8 cellular contexts compared by ENCODE assay signal in the genomic region with DNA sequence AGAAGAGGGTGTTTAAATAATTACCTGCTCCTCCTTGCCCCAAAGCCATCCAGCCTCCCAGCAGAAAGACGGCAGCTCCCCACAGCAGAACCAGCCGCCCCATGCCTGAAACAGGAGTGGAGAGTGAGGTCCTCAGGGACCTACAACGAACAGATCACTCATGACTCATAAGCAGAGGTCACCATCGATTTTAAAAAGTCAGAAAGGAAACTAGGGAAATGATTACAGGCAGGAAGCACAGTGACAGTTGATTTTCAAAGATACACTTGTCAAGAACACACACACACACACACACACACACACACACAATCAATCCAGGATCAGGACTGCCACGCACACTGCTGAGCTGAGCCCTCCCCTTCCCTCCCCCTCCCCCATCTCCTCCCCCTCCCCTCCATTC. TPM values are rescaled to one million over a fixed set of nuclear protein-coding genes. Genes with fewer than 3 reads are reported as not detected.
DNase-seq lines count a peak whose midpoint lies in the region; ATAC-seq, FAIRE-seq and TF ChIP-seq lines count a peak whose summit lies in the region.

A gene with protein sequence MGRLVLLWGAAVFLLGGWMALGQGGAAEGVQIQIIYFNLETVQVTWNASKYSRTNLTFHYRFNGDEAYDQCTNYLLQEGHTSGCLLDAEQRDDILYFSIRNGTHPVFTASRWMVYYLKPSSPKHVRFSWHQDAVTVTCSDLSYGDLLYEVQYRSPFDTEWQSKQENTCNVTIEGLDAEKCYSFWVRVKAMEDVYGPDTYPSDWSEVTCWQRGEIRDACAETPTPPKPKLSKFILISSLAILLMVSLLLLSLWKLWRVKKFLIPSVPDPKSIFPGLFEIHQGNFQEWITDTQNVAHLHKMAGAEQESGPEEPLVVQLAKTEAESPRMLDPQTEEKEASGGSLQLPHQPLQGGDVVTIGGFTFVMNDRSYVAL (minus strand): TSS at position 118 of the 400 bp plus-strand sequence. CDS start 15 bp downstream, at position 103.

- H3K27ac ChIP-seq in PC-3 (ENCODE audit: low read length) = no peak within 1 kb of the TSS
- H3K27ac ChIP-seq in mesenchymal stem cell (ENCODE audit: low read length, poor library complexity, severe bottlenecking) = no peak within 1 kb of the TSS

- H3K9ac ChIP-seq in PC-3 (ENCODE audit: low read length) = no peak within 1 kb of the TSS
- no peak within 1 kb of the TSS for H3K9ac ChIP-seq in mesenchymal stem cell (ENCODE audit: low read length)

- H3K4me2 ChIP-seq in PC-3 (ENCODE audit: low read length) (no peak within 1 kb of the TSS), mesenchymal stem cell (ENCODE audit: low read length, poor library complexity, severe bottlenecking) (no peak within 1 kb of the TSS)

- H4K8ac ChIP-seq in mesenchymal stem cell (ENCODE audit: low read length) = no peak within 1 kb of the TSS

- no peak within 1 kb of the TSS for H2AFZ ChIP-seq in PC-3 (ENCODE audit: low read length)
- H2AFZ ChIP-seq in mesenchymal stem cell (ENCODE audit: low read depth, low read length) = no peak within 1 kb of the TSS

- no peak for TF ChIP-seq POLR2A in GM12892 (IDR thresholded peaks at IDR 0.05; ENCODE audit: low read depth, low read length)

- no peak within 1 kb of the TSS for H2BK120ac ChIP-seq in mesenchymal stem cell (ENCODE audit: low read depth, low read length)

- 0% methylated on average over 2 of the region's 5 CpGs for WGBS in mesenchymal stem cell

- no peaks in the 10 kb centered on the region for H3K79me1 ChIP-seq in mesenchymal stem cell (replicated peaks; ENCODE audit: low read length, poor library complexity, severe bottlenecking)

- CTCF ChIA-PET in PC-3 (lab: Charles Lee) (no interaction called here), WTC11 (lab: Charles Lee) (no interaction called here)

- no peaks in the 10 kb centered on the region for H3K9me2 ChIP-seq in PC-3 (replicated peaks; ENCODE audit: low read length)

- H3K27me3 ChIP-seq in PC-3 (ENCODE audit: low read length) (no peaks in the 10 kb centered on the region), mesenchymal stem cell (ENCODE audit: control insufficient read depth in 1 of 2, insufficient read depth in 1 of 2, low read length in 2 of 2) (peaks cover 0 to 4% of the 10 kb centered on the region in 2 experiments)

- no peaks in the 10 kb centered on the region for H3K27me3 Mint-ChIP-seq in WTC11 (ENCODE audit: low read depth)

- H2AK5ac ChIP-seq in mesenchymal stem cell (ENCODE audit: low read length, severe bottlenecking) = no peak within 1 kb of the TSS

- no peaks in the 10 kb centered on the region for H3K79me2 ChIP-seq in PC-3 (ENCODE audit: low read length)

- H3K4me1 ChIP-seq in PC-3 (ENCODE audit: insufficient read depth, low read length) (peaks cover 8% of the 10 kb centered on the region), mesenchymal stem cell (ENCODE audit: control insufficient read depth, insufficient read depth, low read depth, low read length) (peaks cover 2% of the 10 kb centered on the region)

- no peak within 1 kb of the TSS for H3K23ac ChIP-seq in mesenchymal stem cell (ENCODE audit: low read length in 2 of 2)

- H3K4me3 ChIP-seq in PC-3 (ENCODE audit: low read length) (no peak within 1 kb of the TSS), mesenchymal stem cell (ENCODE audit: insufficient read depth in 1 of 2, low read depth in 1 of 2, low read length in 2 of 2) (no peak within 1 kb of the TSS)

- H2BK15ac ChIP-seq in mesenchymal stem cell (ENCODE audit: low read depth, poor library complexity, severe bottlenecking) = no peak within 1 kb of the TSS

- no peak within 1 kb of the TSS for H3K27ac Mint-ChIP-seq in WTC11

- H3K36me3 ChIP-seq in PC-3 (ENCODE audit: low read depth, low read length) (no peaks in the 10 kb centered on the region), mesenchymal stem cell (ENCODE audit: control insufficient read depth in 1 of 2, insufficient read depth in 2 of 2, low read depth in 1 of 2, low read length in 2 of 2) (no peaks in the 10 kb centered on the region)

- peak within 1 kb of the TSS in 1 of 2 experiments; percentile 43 for H3K18ac ChIP-seq in mesenchymal stem cell (ENCODE audit: low read depth in 1 of 2, low read length in 2 of 2)

- no peak within 1 kb of the TSS for H2BK12ac ChIP-seq in mesenchymal stem cell (ENCODE audit: low read length in 2 of 2)

- no TSS peak for BruUV-seq in PC-3 (replicated peaks; lab: Mats Ljungman, UMichigan)

- ATAC-seq in HG02610 (IDR thresholded peaks at IDR 0.05; ENCODE audit: unreplicated experiment) = peak; percentile 63
- no peak for ATAC-seq in PC-3
- ATAC-seq in WTC11 = no peak
- ATAC-seq in Right ventricle myocardium superior (ENCODE audit: poor library complexity) = no peak

- H4K91ac ChIP-seq in mesenchymal stem cell (ENCODE audit: low read length) = no peak within 1 kb of the TSS

- no peaks in the 10 kb centered on the region for H4K20me1 ChIP-seq in PC-3 (ENCODE audit: low read length)

- DNase-seq in GM12892 (ENCODE audit: insufficient read length) = no peak
- peak; percentile 49 for DNase-seq in PC-3
- DNase-seq in mesenchymal stem cell = peak; percentile 71
- DNase-seq in OCI-M2 (lab: John Stamatoyannopoulos, UW; ENCODE audit: unreplicated experiment) = no peak
- no peak for DNase-seq in WTC11 (ENCODE audit: low spot score)
- DNase-seq in Right ventricle myocardium superior = no peak
- DNase-seq in NCI-H510A treated with DMSO at 0.1 percent for 48 hours (lab: John Stamatoyannopoulos, UW) = no peak

- H3K9me3 ChIP-seq in PC-3 (ENCODE audit: low read length) = no peaks in the 10 kb centered on the region
- H3K9me3 ChIP-seq in mesenchymal stem cell (ENCODE audit: control insufficient read depth, low read length) = no peaks in the 10 kb centered on the region

- peak; percentile 17 for FAIRE-seq in GM12892 (lab: Jason Lieb, UNC)

- no peaks in the 10 kb centered on the region for H3F3A ChIP-seq in PC-3 (ENCODE audit: low read length, unreplicated experiment)

- POLR2A ChIA-PET in PC-3 (lab: Charles Lee; ENCODE audit: unreplicated experiment) (no interaction called here), WTC11 (lab: Charles Lee) (no interaction called here)

- peaks cover 7% of the 10 kb centered on the region for H3K4me1 Mint-ChIP-seq in WTC11

- H3K4ac ChIP-seq in mesenchymal stem cell (ENCODE audit: low read depth in 1 of 2, low read length in 2 of 2) = no peak within 1 kb of the TSS

- TF ChIP-seq CTCF in PC-3 (conservative IDR thresholded peaks at IDR 0.05; ENCODE audit: low read depth, low read length) (no peak), WTC11 (IDR thresholded peaks at IDR 0.05) (no peak)

- no peak within 1 kb of the TSS for H2BK5ac ChIP-seq in mesenchymal stem cell (ENCODE audit: low read depth, low read length, poor library complexity, severe bottlenecking)

- intact Hi-C loops in PC-3 (cut with micrococcal nuclease) (no loop called here), Right ventricle myocardium superior (cut with DNase I) (no loop called here)

- peaks cover 14% of the 10 kb centered on the region; the same call in 1 of the 2 replicates for H3K9me3 Mint-ChIP-seq in WTC11

- H3K36me3 Mint-ChIP-seq in WTC11 = no peaks in the 10 kb centered on the region

- H3K4me3 Mint-ChIP-seq in WTC11 = no peak within 1 kb of the TSS

- H3K14ac ChIP-seq in mesenchymal stem cell (ENCODE audit: low read length in 2 of 2) = no peak within 1 kb of the TSS

TF ChIP-seq in WTC11, 78 proteins besides CTCF, POLR2A, EP300 and RAD21 (continues in another document):
- TF ChIP-seq, protein P1, sequence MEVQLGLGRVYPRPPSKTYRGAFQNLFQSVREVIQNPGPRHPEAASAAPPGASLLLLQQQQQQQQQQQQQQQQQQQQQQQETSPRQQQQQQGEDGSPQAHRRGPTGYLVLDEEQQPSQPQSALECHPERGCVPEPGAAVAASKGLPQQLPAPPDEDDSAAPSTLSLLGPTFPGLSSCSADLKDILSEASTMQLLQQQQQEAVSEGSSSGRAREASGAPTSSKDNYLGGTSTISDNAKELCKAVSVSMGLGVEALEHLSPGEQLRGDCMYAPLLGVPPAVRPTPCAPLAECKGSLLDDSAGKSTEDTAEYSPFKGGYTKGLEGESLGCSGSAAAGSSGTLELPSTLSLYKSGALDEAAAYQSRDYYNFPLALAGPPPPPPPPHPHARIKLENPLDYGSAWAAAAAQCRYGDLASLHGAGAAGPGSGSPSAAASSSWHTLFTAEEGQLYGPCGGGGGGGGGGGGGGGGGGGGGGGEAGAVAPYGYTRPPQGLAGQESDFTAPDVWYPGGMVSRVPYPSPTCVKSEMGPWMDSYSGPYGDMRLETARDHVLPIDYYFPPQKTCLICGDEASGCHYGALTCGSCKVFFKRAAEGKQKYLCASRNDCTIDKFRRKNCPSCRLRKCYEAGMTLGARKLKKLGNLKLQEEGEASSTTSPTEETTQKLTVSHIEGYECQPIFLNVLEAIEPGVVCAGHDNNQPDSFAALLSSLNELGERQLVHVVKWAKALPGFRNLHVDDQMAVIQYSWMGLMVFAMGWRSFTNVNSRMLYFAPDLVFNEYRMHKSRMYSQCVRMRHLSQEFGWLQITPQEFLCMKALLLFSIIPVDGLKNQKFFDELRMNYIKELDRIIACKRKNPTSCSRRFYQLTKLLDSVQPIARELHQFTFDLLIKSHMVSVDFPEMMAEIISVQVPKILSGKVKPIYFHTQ (CRISPR knock-in tag; IDR thresholded peaks at IDR 0.05) = no peak
- no peak for TF ChIP-seq OVOL2 (CRISPR knock-in tag; IDR thresholded peaks at IDR 0.05; ENCODE audit: borderline replicate concordance)
- TF ChIP-seq, protein P2, sequence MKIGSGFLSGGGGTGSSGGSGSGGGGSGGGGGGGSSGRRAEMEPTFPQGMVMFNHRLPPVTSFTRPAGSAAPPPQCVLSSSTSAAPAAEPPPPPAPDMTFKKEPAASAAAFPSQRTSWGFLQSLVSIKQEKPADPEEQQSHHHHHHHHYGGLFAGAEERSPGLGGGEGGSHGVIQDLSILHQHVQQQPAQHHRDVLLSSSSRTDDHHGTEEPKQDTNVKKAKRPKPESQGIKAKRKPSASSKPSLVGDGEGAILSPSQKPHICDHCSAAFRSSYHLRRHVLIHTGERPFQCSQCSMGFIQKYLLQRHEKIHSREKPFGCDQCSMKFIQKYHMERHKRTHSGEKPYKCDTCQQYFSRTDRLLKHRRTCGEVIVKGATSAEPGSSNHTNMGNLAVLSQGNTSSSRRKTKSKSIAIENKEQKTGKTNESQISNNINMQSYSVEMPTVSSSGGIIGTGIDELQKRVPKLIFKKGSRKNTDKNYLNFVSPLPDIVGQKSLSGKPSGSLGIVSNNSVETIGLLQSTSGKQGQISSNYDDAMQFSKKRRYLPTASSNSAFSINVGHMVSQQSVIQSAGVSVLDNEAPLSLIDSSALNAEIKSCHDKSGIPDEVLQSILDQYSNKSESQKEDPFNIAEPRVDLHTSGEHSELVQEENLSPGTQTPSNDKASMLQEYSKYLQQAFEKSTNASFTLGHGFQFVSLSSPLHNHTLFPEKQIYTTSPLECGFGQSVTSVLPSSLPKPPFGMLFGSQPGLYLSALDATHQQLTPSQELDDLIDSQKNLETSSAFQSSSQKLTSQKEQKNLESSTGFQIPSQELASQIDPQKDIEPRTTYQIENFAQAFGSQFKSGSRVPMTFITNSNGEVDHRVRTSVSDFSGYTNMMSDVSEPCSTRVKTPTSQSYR (CRISPR knock-in tag; IDR thresholded peaks at IDR 0.05) = no peak
- no peak for TF ChIP-seq ETV6 (CRISPR knock-in tag; IDR thresholded peaks at IDR 0.05)

RNA-seq across cellular contexts. Expression of the gene that starts here (rescaled TPM):
- polyA plus RNA-seq in GM12892 (2012; ENCODE audit: missing spikeins) = 1.2 TPM
- total RNA-seq in PC-3 (2014; rRNA removed) = not detected in 2 replicates
- 0.22 TPM for polyA plus RNA-seq in mesenchymal stem cell (2013, experiment 1 of 2)
- 0.19 TPM for polyA plus RNA-seq in mesenchymal stem cell (2013, experiment 2 of 2)
- 0.11 TPM in 1 of 3 replicates, not detected in the others for total RNA-seq in WTC11 (2021)
- not detected for total RNA-seq in Right ventricle myocardium superior

Comparison
In these comparisons a context has a peak if more than half of its experiments do, and no peak if none do; other contexts are left out.
1. Peak in DNase-seq in PC-3; RNA of the gene not detected or under 1 TPM.